29 cellular contexts compared by ENCODE assay signal in the genomic region with DNA sequence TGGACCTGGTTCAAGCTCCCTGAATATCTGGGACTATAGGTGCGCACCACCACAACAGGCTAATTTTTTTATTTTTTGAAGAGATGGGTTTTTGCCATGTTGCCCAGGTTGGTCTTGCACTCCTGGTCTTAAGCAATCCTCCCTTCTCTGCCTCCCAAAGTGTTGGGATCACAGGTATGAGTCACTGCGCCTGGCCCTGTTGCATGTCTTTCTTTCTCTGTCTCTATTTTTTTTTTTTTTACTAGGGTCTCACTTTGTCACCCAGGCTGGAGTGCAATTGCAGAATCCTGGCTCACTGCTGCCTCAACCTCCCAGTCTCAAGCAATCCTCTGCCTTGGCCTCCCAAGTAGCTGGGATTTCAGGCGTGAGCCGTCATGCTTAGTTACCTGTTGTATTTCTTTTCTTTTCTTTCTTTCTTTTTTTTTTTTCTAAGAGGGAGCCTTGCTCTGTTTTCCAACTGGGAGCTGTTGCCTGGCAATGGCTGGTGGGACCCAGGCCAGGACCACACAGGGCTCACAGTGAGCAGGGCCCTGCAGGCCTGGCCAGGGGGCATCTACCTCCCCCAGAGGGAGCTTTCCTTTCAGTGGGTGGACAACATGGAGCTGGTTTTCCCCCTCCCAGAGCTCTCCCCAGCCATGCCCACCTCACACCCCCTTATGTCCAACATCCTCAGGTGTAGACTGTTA. TPM values are rescaled to one million over a fixed set of nuclear protein-coding genes. Genes with fewer than 3 reads are reported as not detected.
DNase-seq lines count a peak whose midpoint lies in the region; ATAC-seq and TF ChIP-seq lines count a peak whose summit lies in the region.
"Had no signal": no experiment of that assay in that cellular context is flagged by ENCODE, and none has a peak within 500 bp of the region (broad histone marks: within the 10 kb centered on the region; RNA-seq: fewer than 3 reads in every experiment).

No MANE protein-coding gene starts in this region.

- no peak for TF ChIP-seq CTCF in thyroid gland (IDR thresholded peaks at IDR 0.05)
- TF ChIP-seq CTCF in activated CD8-positive, alpha-beta T cell treated with anti-CD3 and anti-CD28 coated beads for 36 hours (IDR thresholded peaks at IDR 0.05): no peak

- ATAC-seq in central memory CD8-positive, alpha-beta T cell (replicated peaks; ENCODE audit: extremely low read depth, poor library complexity, severe bottlenecking): no peak
- no peak for ATAC-seq in right cardiac atrium
- no peak for ATAC-seq in activated CD8-positive, alpha-beta T cell treated with anti-CD3 and anti-CD28 coated beads for 36 hours
- ATAC-seq: activated CD8-positive, alpha-beta memory T cell treated with anti-CD3 and anti-CD28 coated beads, Interleukin-2, amount 10 ng/mL, durations not matched to agents 7 days and 5 days; gastroesophageal sphincter had no signal

- peak; percentile 20 for DNase-seq in DMS79 (lab: John Stamatoyannopoulos, UW)
- no peak for DNase-seq in DMS79 treated with DMSO at 0.1 percent for 48 hours (lab: John Stamatoyannopoulos, UW)
- DNase-seq in central memory CD8-positive, alpha-beta T cell (ENCODE audit: low spot score in 2 of 2): no peak
- peak in 2 of 3 donors; percentile 18 to 59 for DNase-seq in right cardiac atrium
- peak; percentile 77 to 80 for DNase-seq in thyroid gland
- no peak for DNase-seq in activated CD8-positive, alpha-beta T cell treated with anti-CD3 and anti-CD28 coated beads for 36 hours
- no peak for DNase-seq in kidney tubule cell (ENCODE audit: low spot score)
- DNase-seq in germinal center (ENCODE audit: low spot score): no peak
- DNase-seq: activated CD4-positive, CD25-positive, alpha-beta regulatory T cell; activated CD8-positive, alpha-beta memory T cell treated with anti-CD3 and anti-CD28 coated beads, Interleukin-2, amount 10 ng/mL, durations not matched to agents 7 days and 5 days; activated naive CD4-positive, alpha-beta T cell; activated T-cell treated with anti-CD3 and anti-CD28 coated beads, Interleukin-2, amount 50 U/mL, for 48 hours; DND-41; MG63; naive B cell; NCI-H1105 treated with DMSO at 0.1 percent for 48 hours; NCI-H187 treated with DMSO at 0.1 percent for 48 hours; NCI-H524; SK-N-SH; stimulated activated CD4-positive, alpha-beta T cell treated with anti-CD3 and anti-CD28 coated beads, Interleukin-4, amount 100 ng/mL, for 1 hour; transverse colon had no signal

- H3K27ac Mint-ChIP-seq in central memory CD8-positive, alpha-beta T cell (ENCODE audit: low read depth): peak overlapping the region; percentile 16
- no peak overlapping the region for H3K27ac Mint-ChIP-seq in activated CD8-positive, alpha-beta T cell treated with anti-CD3 and anti-CD28 coated beads for 36 hours
- H3K27ac Mint-ChIP-seq: activated CD8-positive, alpha-beta memory T cell treated with anti-CD3 and anti-CD28 coated beads, Interleukin-2, amount 10 ng/mL, durations not matched to agents 7 days and 5 days; CD14-positive monocyte; mesothelial cell of epicardium had no signal

- CTCF ChIA-PET in activated CD8-positive, alpha-beta T cell treated with anti-CD3 and anti-CD28 coated beads for 36 hours (lab: Charles Lee): no interaction called here

- POLR2A ChIA-PET in activated CD8-positive, alpha-beta T cell treated with anti-CD3 and anti-CD28 coated beads for 36 hours (lab: Charles Lee): no interaction called here

- intact Hi-C loops in right cardiac atrium (cut with DNase I): loop anchor here in 1 of 4 donors (10.0 kb wide), 1 partner anchor 60 kb away; no protein-coding TSS in a partner anchor
- intact Hi-C loops in thyroid gland (cut with DNase I): no loop called here
- intact Hi-C loops in activated CD8-positive, alpha-beta T cell treated with anti-CD3 and anti-CD28 coated beads for 36 hours (cut with micrococcal nuclease): no loop called here

- WGBS in right cardiac atrium: 83% methylated on average over 4 of the region's 4 CpGs
- WGBS in thyroid gland, 2 donors: 62 to 68% methylated on average over 4 of the region's 4 CpGs

- no peak for TF ChIP-seq POLR2A in thyroid gland (IDR thresholded peaks at IDR 0.05)

- peaks cover 2% of the 10 kb centered on the region for H3K36me3 Mint-ChIP-seq in central memory CD8-positive, alpha-beta T cell (ENCODE audit: insufficient read depth)
- H3K36me3 Mint-ChIP-seq in activated CD8-positive, alpha-beta T cell treated with anti-CD3 and anti-CD28 coated beads for 36 hours (ENCODE audit: low read depth): no peaks in the 10 kb centered on the region
- H3K36me3 Mint-ChIP-seq: activated CD8-positive, alpha-beta memory T cell treated with anti-CD3 and anti-CD28 coated beads, Interleukin-2, amount 10 ng/mL, durations not matched to agents 7 days and 5 days; CD14-positive monocyte; mesothelial cell of epicardium; naive B cell had no signal

- no peaks in the 10 kb centered on the region for H3K9me3 Mint-ChIP-seq in central memory CD8-positive, alpha-beta T cell
- H3K9me3 Mint-ChIP-seq in activated CD8-positive, alpha-beta T cell treated with anti-CD3 and anti-CD28 coated beads for 36 hours: no peaks in the 10 kb centered on the region
- H3K9me3 Mint-ChIP-seq: mesothelial cell of epicardium, naive B cell had no signal

- H3K4me3 Mint-ChIP-seq in central memory CD8-positive, alpha-beta T cell: no peak overlapping the region
- no peak overlapping the region for H3K4me3 Mint-ChIP-seq in activated CD8-positive, alpha-beta T cell treated with anti-CD3 and anti-CD28 coated beads for 36 hours
- H3K4me3 Mint-ChIP-seq: activated CD8-positive, alpha-beta memory T cell treated with anti-CD3 and anti-CD28 coated beads, Interleukin-2, amount 10 ng/mL, durations not matched to agents 7 days and 5 days; CD14-positive monocyte; mesothelial cell of epicardium; naive B cell had no signal

- no peaks in the 10 kb centered on the region for H3K9me3 ChIP-seq in right cardiac atrium (ENCODE audit: control insufficient read depth, low read length)
- H3K9me3 ChIP-seq in thyroid gland: no peaks in the 10 kb centered on the region
- H3K9me3 ChIP-seq: gastroesophageal sphincter, MG63, prostate gland, SK-N-SH, transverse colon had no signal

- H3K4me1 ChIP-seq in right cardiac atrium (ENCODE audit: control insufficient read depth, insufficient read depth, low read length) (peaks cover 3% of the 10 kb centered on the region), thyroid gland (peaks cover 8 to 9% of the 10 kb centered on the region in 2 donors)
- H3K4me1 ChIP-seq: gastroesophageal sphincter, prostate gland, transverse colon had no signal

- H3K27me3 ChIP-seq in right cardiac atrium (ENCODE audit: control insufficient read depth, insufficient read depth) (no peaks in the 10 kb centered on the region), thyroid gland (no peaks in the 10 kb centered on the region)
- H3K27me3 ChIP-seq: gastroesophageal sphincter, MG63, transverse colon had no signal

- H3K4me3 ChIP-seq in right cardiac atrium (ENCODE audit: low read length): no peak overlapping the region
- H3K4me3 ChIP-seq in thyroid gland (replicated peaks in 1 of 3): no peak overlapping the region
- H3K4me3 ChIP-seq: gastroesophageal sphincter, MG63, prostate gland, transverse colon had no signal

- no peaks in the 10 kb centered on the region for H3K36me3 ChIP-seq in thyroid gland
- H3K36me3 ChIP-seq: gastroesophageal sphincter, MG63, prostate gland, transverse colon had no signal

- H3K27ac ChIP-seq in right cardiac atrium (ENCODE audit: low read length) (peak overlapping the region; percentile 43), thyroid gland (peak overlapping the region in 2 of 3 donors; percentile 49 to 52)
- H3K27ac ChIP-seq: 22Rv1, gastroesophageal sphincter, prostate gland, transverse colon had no signal

- H3K4me1 Mint-ChIP-seq in central memory CD8-positive, alpha-beta T cell: no peaks in the 10 kb centered on the region
- H3K4me1 Mint-ChIP-seq in activated CD8-positive, alpha-beta T cell treated with anti-CD3 and anti-CD28 coated beads for 36 hours (ENCODE audit: low read depth): no peaks in the 10 kb centered on the region
- H3K4me1 Mint-ChIP-seq: CD14-positive monocyte, naive B cell had no signal

- peaks cover 21% of the 10 kb centered on the region for H3K27me3 Mint-ChIP-seq in central memory CD8-positive, alpha-beta T cell
- no peaks in the 10 kb centered on the region for H3K27me3 Mint-ChIP-seq in activated CD8-positive, alpha-beta T cell treated with anti-CD3 and anti-CD28 coated beads for 36 hours
- H3K27me3 Mint-ChIP-seq: naive B cell had no signal

RNA-seq across cellular contexts. Expression of a gene that starts 6.0 kb away (rescaled TPM):
- over 10,000 TPM; 13,263 to 15,323 (median 14,734) TPM for total RNA-seq in right cardiac atrium
- 28,570 TPM for polyA plus RNA-seq in right cardiac atrium
- not detected for total RNA-seq in thyroid gland
- total RNA-seq in activated CD8-positive, alpha-beta T cell treated with anti-CD3 and anti-CD28 coated beads for 36 hours: not detected
- total RNA-seq: activated CD8-positive, alpha-beta memory T cell treated with anti-CD3 and anti-CD28 coated beads, Interleukin-2, amount 10 ng/mL, durations not matched to agents 7 days and 5 days; endothelial cell of umbilical vein; gastroesophageal sphincter; lower leg skin; prostate gland; T-helper 1 cell treated with Interleukin-12 subunit alpha and Interleukin-12 subunit beta and Interleukin-4 antibody, amounts not matched to agents 30 ng/mL and 1 ng/mL, for 36 hours; transverse colon had no signal
- polyA plus RNA-seq: CD14-positive monocyte, endothelial cell of umbilical vein, SK-N-SH had no signal

RNA-seq across cellular contexts. Expression of a gene that starts 11.7 kb away (rescaled TPM):
- total RNA-seq in right cardiac atrium (100 to 1,000 TPM in 1 of 4 donors, 10 to 100 TPM in 3; 85.8 to 110 (median 99.0) TPM), thyroid gland (10 to 100 TPM; 48.8 to 65.8 (median 55.1) TPM)
- polyA plus RNA-seq in right cardiac atrium: 86.6 TPM
- 100 to 1,000 TPM; 243 to 251 TPM for total RNA-seq in activated CD8-positive, alpha-beta T cell treated with anti-CD3 and anti-CD28 coated beads for 36 hours

RNA-seq across cellular contexts. Expression of a gene that starts 30.9 kb away (rescaled TPM):
- total RNA-seq in right cardiac atrium: 100 to 1,000 TPM in 2 of 4 donors, 10 to 100 TPM in 2; 81.0 to 124 (median 103) TPM
- 62.8 TPM for polyA plus RNA-seq in right cardiac atrium
- 100 to 1,000 TPM in 1 of 4 donors, 10 to 100 TPM in 3; 38.9 to 151 (median 57.6) TPM for total RNA-seq in thyroid gland
- 10 to 100 TPM; 29.1 to 30.4 TPM for total RNA-seq in activated CD8-positive, alpha-beta T cell treated with anti-CD3 and anti-CD28 coated beads for 36 hours
- polyA plus RNA-seq: CD14-positive monocyte had no signal

RNA-seq across cellular contexts. Expression of a gene that starts 52.8 kb away (rescaled TPM):
- total RNA-seq in right cardiac atrium (10 to 100 TPM; 24.5 to 28.9 (median 25.8) TPM), thyroid gland (10 to 100 TPM; 51.1 to 85.0 (median 58.2) TPM)
- polyA plus RNA-seq in right cardiac atrium: 16.6 TPM
- 10 to 100 TPM; 35.4 to 37.2 TPM for total RNA-seq in activated CD8-positive, alpha-beta T cell treated with anti-CD3 and anti-CD28 coated beads for 36 hours

RNA-seq across cellular contexts. Expression of a gene that starts 54.2 kb away (rescaled TPM):
- 10 to 100 TPM in 3 of 4 donors, 1 to 10 TPM in 1; 7.4 to 12.9 (median 11.6) TPM for total RNA-seq in right cardiac atrium
- polyA plus RNA-seq in right cardiac atrium: 17.4 TPM
- total RNA-seq in thyroid gland: under 1 TPM in 2 of 4 donors, not detected in 2; 0.22 to 0.73 TPM
- 1 to 10 TPM; 2.1 to 2.6 TPM for total RNA-seq in activated CD8-positive, alpha-beta T cell treated with anti-CD3 and anti-CD28 coated beads for 36 hours
- total RNA-seq: T-helper 1 cell treated with Interleukin-12 subunit alpha and Interleukin-12 subunit beta and Interleukin-4 antibody, amounts not matched to agents 30 ng/mL and 1 ng/mL, for 36 hours had no signal
- polyA plus RNA-seq: CD14-positive monocyte had no signal

Comparison
In these comparisons a context has a peak if more than half of its experiments do, and no peak if none do; other contexts are left out.
1. DNase-seq: peak in DMS79 (single experiment), right cardiac atrium (2 of 3) and thyroid gland (2 of 2); none in DMS79 treated with DMSO at 0.1 percent for 48 hours (single experiment), central memory CD8-positive, alpha-beta T cell (0 of 2), activated CD8-positive, alpha-beta T cell treated with anti-CD3 and anti-CD28 coated beads for 36 hours (single experiment), kidney tubule cell (single experiment) and germinal center (single experiment).
2. RNA of a gene that starts 6.0 kb away (total RNA-seq): 13,263 to 15,323 TPM in right cardiac atrium; not detected in activated CD8-positive, alpha-beta T cell treated with anti-CD3 and anti-CD28 coated beads for 36 hours and not detected in thyroid gland; every median in the first group is over 1,000 times any median in the second.